ENCODE assay signal across 20 cellular contexts in the genomic region with DNA sequence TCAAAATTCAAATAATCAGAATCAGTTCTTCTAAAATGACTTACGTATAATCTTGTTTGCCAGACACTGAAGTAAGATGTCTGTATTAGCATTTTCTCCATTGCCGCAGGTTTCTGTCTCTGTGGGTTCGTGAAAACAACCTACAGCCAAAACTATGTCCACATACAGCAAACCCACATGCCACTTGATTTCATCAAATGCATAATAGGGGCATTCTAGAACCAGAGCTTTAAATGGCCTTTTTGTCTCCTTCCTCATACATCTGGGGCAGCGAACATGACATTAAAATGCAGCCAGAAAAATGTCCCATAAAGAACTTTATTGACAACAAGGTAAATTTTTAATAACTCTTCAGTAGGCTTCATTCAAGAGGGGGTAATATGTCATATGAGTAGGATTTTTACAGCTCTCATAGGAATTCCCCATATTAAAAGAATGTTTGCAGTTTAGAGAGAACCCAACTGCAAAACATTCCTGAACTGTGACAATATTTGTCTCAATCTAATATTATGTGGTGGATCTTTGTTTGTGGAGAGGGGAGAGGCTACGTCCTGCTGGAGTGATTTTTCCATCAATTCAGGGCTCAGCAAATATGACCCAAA.
DNase-seq lines count a peak whose midpoint lies in the region; TF ChIP-seq lines count a peak whose summit lies in the region.
"Had no signal": no experiment of that assay in that cellular context is flagged by ENCODE, and none has a peak within 500 bp of the region (broad histone marks: within the 10 kb centered on the region; RNA-seq: fewer than 3 reads in every experiment).

No MANE protein-coding gene starts in this region.

- no peaks in the 10 kb centered on the region for H4K20me1 ChIP-seq in BLaER1 treated with 17β-estradiol and CSF1 and Interleukin-3, amounts not matched to agents 10 nM and 100 nM

- intact Hi-C loops in activated T-helper 2 cell treated with anti-CD3 and anti-CD28 coated beads, Interferon-gamma antibody, Interleukin-2, Interleukin-4, amounts not matched to agents 10 μg/mL and 5 μg/mL and 100 μg/mL, durations not matched to agents 14 hours and 24 hours and 36 hours (cut with micrococcal nuclease), result no loop called here

- peaks cover 19% of the 10 kb centered on the region for H3K4me1 Mint-ChIP-seq in progenitor cell of endocrine pancreas (ENCODE audit: low read depth)
- H3K4me1 Mint-ChIP-seq in activated T-helper 2 cell treated with anti-CD3 and anti-CD28 coated beads, Interferon-gamma antibody, Interleukin-2, Interleukin-4, amounts not matched to agents 10 μg/mL and 5 μg/mL and 100 μg/mL, durations not matched to agents 14 hours and 24 hours and 36 hours (ENCODE audit: low read depth), result no peaks in the 10 kb centered on the region

- peaks cover 10% of the 10 kb centered on the region for H3K27me3 Mint-ChIP-seq in progenitor cell of endocrine pancreas
- H3K27me3 Mint-ChIP-seq in activated T-helper 2 cell treated with anti-CD3 and anti-CD28 coated beads, Interferon-gamma antibody, Interleukin-2, Interleukin-4, amounts not matched to agents 10 μg/mL and 5 μg/mL and 100 μg/mL, durations not matched to agents 14 hours and 24 hours and 36 hours (ENCODE audit: low read depth), result peaks cover 6% of the 10 kb centered on the region

- H3K27ac Mint-ChIP-seq in progenitor cell of endocrine pancreas, result peak overlapping the region; percentile 90
- no peak overlapping the region for H3K27ac Mint-ChIP-seq in activated T-helper 2 cell treated with anti-CD3 and anti-CD28 coated beads, Interferon-gamma antibody, Interleukin-2, Interleukin-4, amounts not matched to agents 10 μg/mL and 5 μg/mL and 100 μg/mL, durations not matched to agents 14 hours and 24 hours and 36 hours
- H3K27ac Mint-ChIP-seq: activated naive CD8-positive, alpha-beta T cell had no signal

- H3K27me3 ChIP-seq in BLaER1 treated with 17β-estradiol and CSF1 and Interleukin-3, amounts not matched to agents 10 nM and 100 nM, result no peaks in the 10 kb centered on the region; a peak in 1 of 22 replicates
- H3K27me3 ChIP-seq: suprapubic skin had no signal

- TF ChIP-seq CTCF in progenitor cell of endocrine pancreas (IDR thresholded peaks at IDR 0.05; ENCODE audit: unreplicated experiment), result no peak

- peaks cover 0 to 16% (median 7%) of the 10 kb centered on the region in 10 experiments; a peak in 11 of 20 replicates for H3K4me1 ChIP-seq in BLaER1 treated with 17β-estradiol and CSF1 and Interleukin-3, amounts not matched to agents 10 nM and 100 nM

- DNase-seq in SK-MEL-5 (ENCODE audit: low read depth, low spot score), result peak; percentile 79
- peak; percentile 65 for DNase-seq in inferior parietal cortex (ENCODE audit: extremely low spot score)
- DNase-seq in progenitor cell of endocrine pancreas (ENCODE audit: low spot score, unreplicated experiment), result no peak
- DNase-seq in activated T-helper 2 cell treated with anti-CD3 and anti-CD28 coated beads, Interferon-gamma antibody, Interleukin-2, Interleukin-4, amounts not matched to agents 10 μg/mL and 5 μg/mL and 100 μg/mL, durations not matched to agents 14 hours and 24 hours and 36 hours (ENCODE audit: low spot score), result no peak
- no peak for DNase-seq in activated effector memory CD4-positive, alpha-beta T cell treated with anti-CD3 and anti-CD28 coated beads, Interleukin-2, amount 50 U/mL, for 16 hours
- DNase-seq in MV-4-11 (lab: John Stamatoyannopoulos, UW), result no peak
- no peak for DNase-seq in NCI-H748 (lab: John Stamatoyannopoulos, UW; ENCODE audit: unreplicated experiment)
- DNase-seq: activated CD4-positive, CD25-positive, alpha-beta regulatory T cell; cerebellar nuclear complex; DMS79; erythroblast; HCEC 1CT; MM.1S; NCI-H2107; NK-92 treated with Interleukin-12 subunit alpha and Interleukin-12 subunit beta, amount 100 ng/mL, for 24 hours; stimulated activated CD4-positive, alpha-beta T cell treated with anti-CD3 and anti-CD28 coated beads, Interleukin-15, amount 100 ng/mL, for 24 hours had no signal

- in situ Hi-C loops in SK-MEL-5 (cut with HindIII; ENCODE audit: low pct_unique_long_range_greater_than_20kb, low sequenced_read_pairs), result no loop called here

- no peaks in the 10 kb centered on the region for H3K9me3 Mint-ChIP-seq in progenitor cell of endocrine pancreas (ENCODE audit: low read depth)
- H3K9me3 Mint-ChIP-seq in activated T-helper 2 cell treated with anti-CD3 and anti-CD28 coated beads, Interferon-gamma antibody, Interleukin-2, Interleukin-4, amounts not matched to agents 10 μg/mL and 5 μg/mL and 100 μg/mL, durations not matched to agents 14 hours and 24 hours and 36 hours, result no peaks in the 10 kb centered on the region

- peaks cover 0 to 7% (median 4%) of the 10 kb centered on the region in 11 experiments; a peak in 5 of 22 replicates for H3K9me3 ChIP-seq in BLaER1 treated with 17β-estradiol and CSF1 and Interleukin-3, amounts not matched to agents 10 nM and 100 nM (replicated peaks in 1 of 11)
- H3K9me3 ChIP-seq: neutrophil, suprapubic skin had no signal

- peak overlapping the region in 1 of 11 experiments; percentile 38; a peak in 1 of 22 replicates for H3K9ac ChIP-seq in BLaER1 treated with 17β-estradiol and CSF1 and Interleukin-3, amounts not matched to agents 10 nM and 100 nM

- no peaks in the 10 kb centered on the region for H3K36me3 Mint-ChIP-seq in progenitor cell of endocrine pancreas (ENCODE audit: insufficient read depth)
- no peaks in the 10 kb centered on the region for H3K36me3 Mint-ChIP-seq in activated T-helper 2 cell treated with anti-CD3 and anti-CD28 coated beads, Interferon-gamma antibody, Interleukin-2, Interleukin-4, amounts not matched to agents 10 μg/mL and 5 μg/mL and 100 μg/mL, durations not matched to agents 14 hours and 24 hours and 36 hours (ENCODE audit: low read depth)
- H3K36me3 Mint-ChIP-seq: activated naive CD8-positive, alpha-beta T cell had no signal

- peak overlapping the region in 8 of 11 experiments; percentile 5 to 67 (median 34); a peak in 8 of 22 replicates for H3K4me2 ChIP-seq in BLaER1 treated with 17β-estradiol and CSF1 and Interleukin-3, amounts not matched to agents 10 nM and 100 nM

- H3K4me3 Mint-ChIP-seq in progenitor cell of endocrine pancreas (ENCODE audit: low read depth), result no peak overlapping the region
- H3K4me3 Mint-ChIP-seq in activated T-helper 2 cell treated with anti-CD3 and anti-CD28 coated beads, Interferon-gamma antibody, Interleukin-2, Interleukin-4, amounts not matched to agents 10 μg/mL and 5 μg/mL and 100 μg/mL, durations not matched to agents 14 hours and 24 hours and 36 hours (ENCODE audit: low read depth), result no peak overlapping the region
- H3K4me3 Mint-ChIP-seq: activated naive CD8-positive, alpha-beta T cell had no signal

- no peak overlapping the region for H3K27ac ChIP-seq in BLaER1 treated with 17β-estradiol and CSF1 and Interleukin-3, amounts not matched to agents 10 nM and 100 nM
- H3K27ac ChIP-seq: neutrophil had no signal

- H3K4me3 ChIP-seq in BLaER1 treated with 17β-estradiol and CSF1 and Interleukin-3, amounts not matched to agents 10 nM and 100 nM, result no peak overlapping the region
- H3K4me3 ChIP-seq: suprapubic skin had no signal

- no peaks in the 10 kb centered on the region for H3K36me3 ChIP-seq in BLaER1 treated with 17β-estradiol and CSF1 and Interleukin-3, amounts not matched to agents 10 nM and 100 nM
- H3K36me3 ChIP-seq: neutrophil, suprapubic skin had no signal

Comparison
In these comparisons a context has a peak if more than half of its experiments do, and no peak if none do; other contexts are left out.
1. DNase-seq: peak in SK-MEL-5 (single experiment) and inferior parietal cortex (single experiment); none in progenitor cell of endocrine pancreas (single experiment), activated T-helper 2 cell treated with anti-CD3 and anti-CD28 coated beads, Interferon-gamma antibody, Interleukin-2, Interleukin-4, amounts not matched to agents 10 μg/mL and 5 μg/mL and 100 μg/mL, durations not matched to agents 14 hours and 24 hours and 36 hours (single experiment), activated effector memory CD4-positive, alpha-beta T cell treated with anti-CD3 and anti-CD28 coated beads, Interleukin-2, amount 50 U/mL, for 16 hours (single experiment), MV-4-11 (single experiment) and NCI-H748 (single experiment).